8 cellular contexts compared by ENCODE assay signal in the genomic region with DNA sequence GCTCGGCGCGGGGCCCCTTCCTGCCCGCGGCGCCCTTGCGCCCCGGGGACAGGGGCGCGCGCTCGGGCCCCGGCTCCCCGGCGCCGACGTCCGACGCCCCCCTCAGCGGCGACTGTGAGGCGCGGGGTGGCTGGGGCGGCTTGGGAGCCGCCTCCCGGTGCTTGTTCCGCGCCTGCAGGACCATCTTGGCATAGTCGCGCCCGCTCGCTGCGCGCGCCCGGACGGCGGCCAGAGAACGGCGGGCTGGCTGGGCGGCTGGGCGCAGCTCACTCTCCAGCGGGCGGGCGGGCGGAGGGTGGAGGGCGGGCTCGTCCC. TPM values are rescaled to one million over a fixed set of nuclear protein-coding genes. Genes with fewer than 3 reads are reported as not detected.
DNase-seq lines count a peak whose midpoint lies in the region; ATAC-seq, FAIRE-seq and TF ChIP-seq lines count a peak whose summit lies in the region.

A gene (minus strand): TSS at position 275 of the 315 bp plus-strand sequence. CDS start 91 bp downstream, at position 184.

- no peak for FAIRE-seq in GM12891 (lab: Jason Lieb, UNC)

- intact Hi-C loops in CD4-positive, alpha-beta T cell (cut with DNase I, micrococcal nuclease), result loop anchor here in 1 of 2 experiments (5.0 to 10.0 kb wide), 3 partner anchors 658 to 1115 kb away; a partner anchor contains a TSS
- intact Hi-C loops in left ventricle myocardium inferior (cut with micrococcal nuclease) (no loop called here), gastrocnemius medialis (cut with DNase I; ENCODE audit: low total_unique reads) (loop anchor here (10.0 kb wide), 1 partner anchor 658 kb away; a partner anchor contains a TSS)

- peak within 1 kb of the TSS; percentile 50 for H3K9ac ChIP-seq in H9 (ENCODE audit: extremely low read depth, insufficient read length, low read length)

- H3K36me3 Mint-ChIP-seq in CD4-positive, alpha-beta T cell (ENCODE audit: low read depth), result peaks cover 7% of the 10 kb centered on the region
- H3K36me3 Mint-ChIP-seq in H9 (ENCODE audit: insufficient read depth in 1 of 3, low read depth in 3 of 3), result 0 out of 7 replicates have a peak, but pooled peaks cover 0 to 4% (median 0%) of the 10 kb centered on the region in 3 experiments
- peaks cover 3% of the 10 kb centered on the region for H3K36me3 Mint-ChIP-seq in activated CD4-positive, alpha-beta memory T cell treated with anti-CD3 and anti-CD28 coated beads, Interleukin-2, amount 10 ng/mL, durations not matched to agents 7 days and 5 days (ENCODE audit: low read depth)

- no peak within 1 kb of the TSS for H4K8ac ChIP-seq in H9 (replicated peaks; ENCODE audit: insufficient read length, low read depth, low read length)

- H2BK120ac ChIP-seq in H9 (ENCODE audit: low read depth, low read length, poor library complexity, severe bottlenecking), result no peak within 1 kb of the TSS

- peak within 1 kb of the TSS; percentile 66 for H3K18ac ChIP-seq in H9 (ENCODE audit: insufficient read length, low read depth, low read length)

- H3K23ac ChIP-seq in H9 (ENCODE audit: insufficient read length, low read depth, low read length), result no peak within 1 kb of the TSS

- no peak within 1 kb of the TSS for H3T11ph ChIP-seq in H9 (ENCODE audit: low read length)

- no peak for TF ChIP-seq CTCF in CD4-positive, alpha-beta T cell (IDR thresholded peaks at IDR 0.05)
- TF ChIP-seq CTCF in H9 (conservative IDR thresholded peaks at IDR 0.05), result no peak
- no peak for TF ChIP-seq CTCF in left ventricle myocardium inferior (IDR thresholded peaks at IDR 0.05; ENCODE audit: borderline replicate concordance)
- TF ChIP-seq CTCF in gastrocnemius medialis (IDR thresholded peaks at IDR 0.05 in 4 of 5, conservative IDR thresholded peaks at IDR 0.05 in 1 of 5), result no peak
- no peak for TF ChIP-seq CTCF in foreskin keratinocyte (conservative IDR thresholded peaks at IDR 0.05)

- H3K79me1 ChIP-seq in H9 (ENCODE audit: insufficient read depth, low read depth, low read length, poor library complexity, severe bottlenecking), result peaks cover 3% of the 10 kb centered on the region

- no peak within 1 kb of the TSS for H2BK12ac ChIP-seq in H9 (ENCODE audit: insufficient read length, low read depth, low read length)

- H2BK5ac ChIP-seq in H9 (ENCODE audit: insufficient read length, low read length), result no peak within 1 kb of the TSS

- no peak within 1 kb of the TSS for H2BK20ac ChIP-seq in H9 (ENCODE audit: low read depth, low read length, poor library complexity, severe bottlenecking)

- no CpG with 5 or more reads among the region's 48 CpGs for WGBS in H9 (ENCODE audit: extremely low coverage, insufficient read length, low lambda C conversion rate)

- H3K27ac ChIP-seq in CD4-positive, alpha-beta T cell (ENCODE audit: low read depth, low read length), result peak within 1 kb of the TSS; percentile 45
- no peak within 1 kb of the TSS for H3K27ac ChIP-seq in H9 (ENCODE audit: insufficient read length, low read depth, low read length)
- H3K27ac ChIP-seq in left ventricle myocardium inferior (replicated peaks), result peak within 1 kb of the TSS; percentile 94
- peak within 1 kb of the TSS; percentile 80 to 93 (median 88) for H3K27ac ChIP-seq in gastrocnemius medialis
- no peak within 1 kb of the TSS for H3K27ac ChIP-seq in foreskin keratinocyte

- H3K23me2 ChIP-seq in H9 (ENCODE audit: insufficient read length, low read depth, low read length, poor library complexity, severe bottlenecking), result peaks cover 8% of the 10 kb centered on the region

- H4K91ac ChIP-seq in H9 (ENCODE audit: insufficient read length, low read depth, low read length), result no peak within 1 kb of the TSS

- in situ Hi-C loops in gastrocnemius medialis (cut with MboI; ENCODE audit: low sequenced_read_pairs in 4 of 4), result loop anchor here in 1 of 4 donors (25.0 kb wide), 1 partner anchor 650 kb away; a partner anchor contains a TSS

- no peaks in the 10 kb centered on the region for H3K9me3 ChIP-seq in CD4-positive, alpha-beta T cell (ENCODE audit: control insufficient read depth, low read length)
- H3K9me3 ChIP-seq in H9 (ENCODE audit: control insufficient read depth, low read depth, low read length), result no peaks in the 10 kb centered on the region
- no peaks in the 10 kb centered on the region for H3K9me3 ChIP-seq in left ventricle myocardium inferior (replicated peaks)
- H3K9me3 ChIP-seq in gastrocnemius medialis, result no peaks in the 10 kb centered on the region

- H3K9me3 Mint-ChIP-seq in CD4-positive, alpha-beta T cell, result no peaks in the 10 kb centered on the region
- no peaks in the 10 kb centered on the region for H3K9me3 Mint-ChIP-seq in H9
- H3K9me3 Mint-ChIP-seq in activated CD4-positive, alpha-beta memory T cell treated with anti-CD3 and anti-CD28 coated beads, Interleukin-2, amount 10 ng/mL, durations not matched to agents 7 days and 5 days, result no peaks in the 10 kb centered on the region

- H3K4me3 Mint-ChIP-seq in CD4-positive, alpha-beta T cell, result peak within 1 kb of the TSS; percentile 92
- peak within 1 kb of the TSS; percentile 96 to 98 for H3K4me3 Mint-ChIP-seq in H9
- H3K4me3 Mint-ChIP-seq in activated CD4-positive, alpha-beta memory T cell treated with anti-CD3 and anti-CD28 coated beads, Interleukin-2, amount 10 ng/mL, durations not matched to agents 7 days and 5 days, result peak within 1 kb of the TSS; percentile 82

- peaks cover 30% of the 10 kb centered on the region for H3K4me1 Mint-ChIP-seq in CD4-positive, alpha-beta T cell (ENCODE audit: low read depth)
- H3K4me1 Mint-ChIP-seq in H9, result peaks cover 33 to 36% of the 10 kb centered on the region in 2 experiments
- H3K4me1 Mint-ChIP-seq in activated CD4-positive, alpha-beta memory T cell treated with anti-CD3 and anti-CD28 coated beads, Interleukin-2, amount 10 ng/mL, durations not matched to agents 7 days and 5 days, result peaks cover 35% of the 10 kb centered on the region

- H3K4me1 ChIP-seq in H9 (ENCODE audit: insufficient read depth, low read length), result no peaks in the 10 kb centered on the region
- peaks cover 44% of the 10 kb centered on the region for H3K4me1 ChIP-seq in left ventricle myocardium inferior
- H3K4me1 ChIP-seq in gastrocnemius medialis, result peaks cover 9 to 12% of the 10 kb centered on the region in 2 donors
- H3K4me1 ChIP-seq in foreskin keratinocyte, result peaks cover 11% of the 10 kb centered on the region

- no peaks in the 10 kb centered on the region for H3K27me3 Mint-ChIP-seq in CD4-positive, alpha-beta T cell
- peaks cover 3% of the 10 kb centered on the region for H3K27me3 Mint-ChIP-seq in H9 (ENCODE audit: low read depth)
- H3K27me3 Mint-ChIP-seq in activated CD4-positive, alpha-beta memory T cell treated with anti-CD3 and anti-CD28 coated beads, Interleukin-2, amount 10 ng/mL, durations not matched to agents 7 days and 5 days, result peaks cover 1% of the 10 kb centered on the region

- H4K20me1 ChIP-seq in H9 (ENCODE audit: control insufficient read depth, insufficient read depth, insufficient read length), result no peaks in the 10 kb centered on the region

- CTCF ChIA-PET in CD4-positive, alpha-beta T cell (lab: Charles Lee), result no interaction called here
- CTCF ChIA-PET in activated CD4-positive, alpha-beta memory T cell treated with anti-CD3 and anti-CD28 coated beads, Interleukin-2, amount 10 ng/mL, durations not matched to agents 7 days and 5 days (lab: Charles Lee), result interaction anchor here (1.3 kb wide), 1 partner anchor 45 kb away, joined by 3 read pairs; no protein-coding TSS in a partner anchor

- H3K36me3 ChIP-seq in left ventricle myocardium inferior (no peaks in the 10 kb centered on the region), gastrocnemius medialis (no peaks in the 10 kb centered on the region)

- no peak for TF ChIP-seq POLR2A in gastrocnemius medialis (IDR thresholded peaks at IDR 0.05)
- no peak for TF ChIP-seq POLR2A in GM12891 (IDR thresholded peaks at IDR 0.05; ENCODE audit: low read depth, low read length)

- no peak within 1 kb of the TSS for H2AK5ac ChIP-seq in H9 (ENCODE audit: insufficient read length, low read length)

- ATAC-seq in CD4-positive, alpha-beta T cell (ENCODE audit: poor library complexity), result no peak
- ATAC-seq in gastrocnemius medialis (no peak), foreskin keratinocyte (no peak), GM21786 (IDR thresholded peaks at IDR 0.05; ENCODE audit: unreplicated experiment) (no peak)

- no peak within 1 kb of the TSS for H2AFZ ChIP-seq in H9 (ENCODE audit: low read length)

- H3K4me3 ChIP-seq in left ventricle myocardium inferior (peak within 1 kb of the TSS; percentile 73), gastrocnemius medialis (peak within 1 kb of the TSS; percentile 71 to 87 (median 78))

- peaks cover 19% of the 10 kb centered on the region; the same call in 1 of the 2 replicates for H3K79me2 ChIP-seq in H9 (ENCODE audit: insufficient read depth, low read length)

- POLR2A ChIA-PET in CD4-positive, alpha-beta T cell (lab: Charles Lee), result interaction anchor here (1.5 kb wide), 1 partner anchor 763 kb away, joined by 3 read pairs; a partner anchor contains a TSS
- POLR2A ChIA-PET in activated CD4-positive, alpha-beta memory T cell treated with anti-CD3 and anti-CD28 coated beads, Interleukin-2, amount 10 ng/mL, durations not matched to agents 7 days and 5 days (lab: Charles Lee), result no interaction called here

- no peak within 1 kb of the TSS for H4K5ac ChIP-seq in H9 (ENCODE audit: insufficient read length, low read depth, low read length)

- H2BK15ac ChIP-seq in H9 (ENCODE audit: low read depth, low read length), result no peak within 1 kb of the TSS

- H3K56ac ChIP-seq in H9 (ENCODE audit: insufficient read length, low read depth, low read length), result no peak within 1 kb of the TSS

- H3K4me2 ChIP-seq in H9 (ENCODE audit: insufficient read depth, insufficient read length, low read length), result peak within 1 kb of the TSS; percentile 83

- no peaks in the 10 kb centered on the region for H3K27me3 ChIP-seq in CD4-positive, alpha-beta T cell (ENCODE audit: control insufficient read depth, insufficient read depth, low read length)
- H3K27me3 ChIP-seq in H9 (ENCODE audit: insufficient read depth, low read length), result no peaks in the 10 kb centered on the region
- no peaks in the 10 kb centered on the region for H3K27me3 ChIP-seq in left ventricle myocardium inferior (ENCODE audit: low read depth)
- H3K27me3 ChIP-seq in gastrocnemius medialis, result no peaks in the 10 kb centered on the region
- peaks cover 5% of the 10 kb centered on the region for H3K27me3 ChIP-seq in foreskin keratinocyte

- no peak within 1 kb of the TSS for H3K4ac ChIP-seq in H9 (ENCODE audit: low read depth, low read length)

- peak within 1 kb of the TSS; percentile 92; the same call in 1 of the 2 replicates for H3K14ac ChIP-seq in H9 (ENCODE audit: insufficient read depth, low read length)

- DNase-seq in CD4-positive, alpha-beta T cell, result no peak
- DNase-seq in H9 (no peak), left ventricle myocardium inferior (no peak), gastrocnemius medialis (no peak), GM12891 (ENCODE audit: insufficient read length, low spot score) (no peak), foreskin keratinocyte (no peak)
- no peak for DNase-seq in activated CD4-positive, alpha-beta memory T cell treated with anti-CD3 and anti-CD28 coated beads, Interleukin-2, amount 10 ng/mL, durations not matched to agents 7 days and 5 days

- H3K27ac Mint-ChIP-seq in CD4-positive, alpha-beta T cell, result peak within 1 kb of the TSS; percentile 89
- peak within 1 kb of the TSS; percentile 88 to 98 (median 91) for H3K27ac Mint-ChIP-seq in H9
- peak within 1 kb of the TSS; percentile 86 for H3K27ac Mint-ChIP-seq in activated CD4-positive, alpha-beta memory T cell treated with anti-CD3 and anti-CD28 coated beads, Interleukin-2, amount 10 ng/mL, durations not matched to agents 7 days and 5 days

RNA-seq across cellular contexts. Expression of the gene that starts here (rescaled TPM):
- 1 to 10 TPM; 6.0 to 7.2 TPM for total RNA-seq in CD4-positive, alpha-beta T cell
- total RNA-seq in H9 (2021) (14.3 and 14.9 TPM in 2 replicates), left ventricle myocardium inferior (28.5 TPM), gastrocnemius medialis (1 to 10 TPM; 3.5 to 7.8 (median 5.0) TPM), foreskin keratinocyte (20.1 and 22.4 TPM in 2 replicates)
- 10 to 100 TPM; 24.9 to 29.5 TPM for total RNA-seq in activated CD4-positive, alpha-beta memory T cell treated with anti-CD3 and anti-CD28 coated beads, Interleukin-2, amount 10 ng/mL, durations not matched to agents 7 days and 5 days
- polyA plus RNA-seq in GM12891 (2012; ENCODE audit: low read depth, missing spikeins), result 1.2 TPM
- 6.8 and 8.2 TPM in 2 replicates for polyA plus RNA-seq in foreskin keratinocyte

Comparison
In these comparisons a context has a peak if more than half of its experiments do, and no peak if none do; other contexts are left out.
1. H3K27ac ChIP-seq: peak in CD4-positive, alpha-beta T cell (single experiment), left ventricle myocardium inferior (single experiment) and gastrocnemius medialis (4 of 4); none in H9 (single experiment) and foreskin keratinocyte (single experiment).
2. Peak in every context shown above with its lines, with median percentiles within 50 percentile points of each other: H3K27ac Mint-ChIP-seq and H3K4me3 Mint-ChIP-seq.